Comparison of ENCODE assay signal across 9 cellular contexts in the genomic region with DNA sequence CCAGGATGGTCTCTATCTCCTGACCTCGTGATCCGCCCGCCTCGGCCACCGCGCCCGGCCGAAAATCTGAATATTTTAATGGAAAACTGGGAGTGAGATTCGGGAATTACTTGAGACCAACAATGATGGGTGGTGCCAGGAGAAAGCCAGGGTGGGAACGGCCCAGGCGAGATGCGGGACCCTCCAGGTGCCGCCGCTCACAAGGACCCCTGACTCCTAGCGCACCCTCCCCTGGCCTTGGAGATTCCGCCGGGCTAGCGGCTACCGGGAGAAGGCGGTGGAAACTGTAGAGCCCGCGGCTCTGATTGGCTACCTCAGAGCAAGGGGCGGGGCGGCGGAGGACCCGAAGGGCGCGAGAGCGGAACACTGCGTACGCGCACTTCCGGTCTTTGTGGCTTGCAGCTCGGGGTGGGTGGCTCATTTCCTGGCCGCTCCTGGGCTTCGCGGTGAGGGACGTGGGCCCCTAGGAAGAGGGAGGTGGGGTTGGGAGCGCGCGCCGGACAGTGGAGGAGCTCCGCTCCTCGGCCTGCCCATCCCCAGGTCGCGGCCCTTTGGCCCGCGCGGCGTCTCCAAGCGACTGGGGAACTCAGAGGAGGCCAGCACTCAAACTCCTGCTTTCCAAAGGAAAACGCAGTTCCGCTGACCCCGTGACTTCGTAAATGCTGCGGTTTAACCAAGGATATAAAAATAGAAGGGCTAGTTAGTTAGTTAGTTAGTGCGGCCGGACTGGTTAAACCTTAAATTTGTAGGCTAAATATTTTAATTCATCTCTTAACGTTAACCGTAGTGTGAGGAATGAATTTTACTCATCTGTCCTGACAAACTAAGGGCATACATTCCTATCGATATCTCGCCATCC. TPM values are rescaled to one million over a fixed set of nuclear protein-coding genes. Genes with fewer than 3 reads are reported as not detected.
A peak's percentile ranks its signal among the peaks of the same experiment; 100 is the strongest.
DNase-seq lines count a peak whose midpoint lies in the region; ATAC-seq, FAIRE-seq and TF ChIP-seq lines count a peak whose summit lies in the region.
"Had no signal": no experiment of that assay in that cellular context is flagged by ENCODE, and none has a peak within 500 bp of the region (broad histone marks: within the 10 kb centered on the region; RNA-seq: fewer than 3 reads in every experiment).

ZNF397 (plus strand) TSS at position 371 of the 859 bp plus-strand sequence. CDS start 1,437 bp downstream, outside the sequence.

- DNase-seq in AG09319 (ENCODE audit: extremely low read depth, low read depth) (peak; percentile 85), NCI-H446 treated with DMSO at 0.1 percent for 48 hours (lab: John Stamatoyannopoulos, UW) (peak; percentile 88), cerebellum (ENCODE audit: low spot score) (peak; percentile 97), kidney (peak; percentile 99)
- DNase-seq in activated CD4-positive, alpha-beta T cell treated with anti-CD3 and anti-CD28 coated beads for 1 hour: peak; percentile 91
- peak; percentile 98 for DNase-seq in stimulated activated CD4-positive, alpha-beta T cell treated with anti-CD3 and anti-CD28 coated beads, Interleukin-15, amount 100 ng/mL, for 24 hours

- peaks cover 0 to 2% of the 10 kb centered on the region in 2 donors for H3K4me1 ChIP-seq in kidney (ENCODE audit: control insufficient read depth in 1 of 2, insufficient read depth in 1 of 2, low read depth in 1 of 2, low read length in 2 of 2)

- intact Hi-C loops in kidney (cut with DNase I): no loop called here

- peak; percentile 99 for ATAC-seq in GM19035 (IDR thresholded peaks at IDR 0.05; ENCODE audit: unreplicated experiment)
- ATAC-seq in HG03354 (IDR thresholded peaks at IDR 0.05; ENCODE audit: poor library complexity, severe bottlenecking, unreplicated experiment): peak; percentile 98

- peak within 1 kb of the TSS; percentile 72 to 91 for H3K4me3 ChIP-seq in kidney (ENCODE audit: low read length in 2 of 2)

- TF ChIP-seq CTCF in AG09319 (IDR thresholded peaks at IDR 0.05; ENCODE audit: low read depth, low read length) (no peak), kidney (IDR thresholded peaks at IDR 0.05; ENCODE audit: borderline replicate concordance, extremely low read depth, insufficient read depth) (no peak)

- H3K36me3 ChIP-seq in kidney (ENCODE audit: control insufficient read depth in 1 of 2, insufficient read depth in 2 of 2, low read length in 2 of 2): peaks cover 26 to 36% of the 10 kb centered on the region in 2 donors

- H3K9me3 ChIP-seq in kidney (ENCODE audit: control insufficient read depth in 1 of 2, low read length in 2 of 2): peaks cover 0 to 5% of the 10 kb centered on the region in 2 donors

- peak within 1 kb of the TSS; percentile 97 to 99 for H3K27ac ChIP-seq in kidney (ENCODE audit: low read depth in 2 of 2, low read length in 2 of 2)

- H3K9ac ChIP-seq in kidney (ENCODE audit: low read length in 2 of 2): peak within 1 kb of the TSS; percentile 84 to 95

- peak; percentile 11 for FAIRE-seq in kidney (lab: Jason Lieb, UNC)
- FAIRE-seq: colon had no signal

RNA-seq across cellular contexts. Expression of gene ZNF397, which starts in this region (rescaled TPM):
- total RNA-seq in cerebellum: 56.8 TPM
- total RNA-seq in kidney: 28.6 TPM
- 15.5 TPM for polyA plus RNA-seq in kidney (ENCODE audit: insufficient read depth, low read depth, low replicate concordance)

Comparison
In these comparisons a context has a peak if more than half of its experiments do, and no peak if none do; other contexts are left out.
1. Peak in every context shown above with its lines: DNase-seq, ATAC-seq, H3K4me3 ChIP-seq and H3K27ac ChIP-seq.